9 cellular contexts compared by ENCODE assay signal in the genomic region with DNA sequence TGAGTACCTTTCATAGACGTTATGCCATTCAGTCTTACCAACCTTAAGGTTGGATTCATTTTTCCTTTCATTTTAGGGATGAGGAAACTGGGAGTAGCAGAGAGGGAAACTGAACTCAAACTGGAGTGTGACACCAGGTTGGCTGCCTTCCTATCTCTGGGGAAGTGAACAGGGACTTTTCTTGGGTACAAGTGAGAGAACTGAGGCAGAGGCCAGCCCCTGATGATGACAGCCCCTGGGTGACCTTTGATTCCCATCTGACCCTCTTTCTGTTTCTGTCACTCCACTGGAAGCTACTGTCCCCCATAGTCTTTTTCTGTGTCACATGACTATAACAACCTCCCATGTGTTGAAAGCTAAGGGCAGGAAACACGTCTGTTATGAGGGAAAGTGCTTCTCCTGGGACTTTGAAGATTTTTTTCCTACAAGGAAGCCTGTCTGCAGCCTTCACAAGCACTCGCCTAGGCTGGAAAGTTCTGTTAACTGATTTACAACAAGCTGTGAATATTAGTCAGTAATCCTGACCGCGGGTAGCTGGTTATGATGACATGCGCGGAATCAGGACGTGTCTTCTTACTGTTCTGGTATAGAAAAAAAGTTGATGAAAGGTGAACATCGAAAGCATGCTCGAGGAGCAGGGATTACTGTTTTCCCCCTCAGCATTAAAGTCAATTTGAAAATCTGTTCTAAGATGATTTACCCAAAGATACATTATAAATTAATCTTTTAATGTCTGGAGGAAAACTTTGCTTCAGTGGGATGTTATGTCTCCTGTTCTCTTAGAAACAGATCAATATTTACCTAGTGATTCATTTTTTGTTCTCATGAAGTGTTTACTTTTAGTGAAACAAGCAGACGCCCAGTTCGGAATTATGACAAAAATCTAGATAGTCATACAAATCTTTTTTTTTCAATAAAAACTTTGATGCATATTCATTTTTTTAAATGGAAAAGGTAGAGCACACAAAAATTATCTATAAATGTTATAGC. TPM values are rescaled to one million over a fixed set of nuclear protein-coding genes. Genes with fewer than 3 reads are reported as not detected.
DNase-seq lines count a peak whose midpoint lies in the region; ATAC-seq, FAIRE-seq and TF ChIP-seq lines count a peak whose summit lies in the region.
"Had no signal": no experiment of that assay in that cellular context is flagged by ENCODE, and none has a peak within 500 bp of the region (broad histone marks: within the 10 kb centered on the region; RNA-seq: fewer than 3 reads in every experiment).

No MANE protein-coding gene starts in this region.

- no peak for FAIRE-seq in bronchial epithelial cell (lab: Jason Lieb, UNC)

- H3K36me3 Mint-ChIP-seq in activated T-cell treated with anti-CD3 and anti-CD28 coated beads, Interleukin-2, amount 50 U/mL, for 24 hours (ENCODE audit: low read depth) = peaks cover 90% of the 10 kb centered on the region
- H3K36me3 Mint-ChIP-seq in stimulated activated naive B cell treated with anti-CD40 and anti-IgM and Interleukin-4, amounts not matched to agents 10 μg/mL and 1 μg/mL and 100 μg/mL, for 72 hours = peaks cover 29 to 56% of the 10 kb centered on the region in 2 donors

- H3K4me1 Mint-ChIP-seq in activated T-cell treated with anti-CD3 and anti-CD28 coated beads, Interleukin-2, amount 50 U/mL, for 24 hours (ENCODE audit: low read depth) = peaks cover 24% of the 10 kb centered on the region
- peaks cover 0 to 4% of the 10 kb centered on the region in 2 donors for H3K4me1 Mint-ChIP-seq in stimulated activated naive B cell treated with anti-CD40 and anti-IgM and Interleukin-4, amounts not matched to agents 10 μg/mL and 1 μg/mL and 100 μg/mL, for 72 hours

- H3K27ac ChIP-seq in layer of hippocampus (ENCODE audit: low read depth, low read length) (peak overlapping the region; percentile 67), tibial nerve (peak overlapping the region; percentile 64 to 87 (median 78))

- H3K9me3 ChIP-seq in tibial nerve = no peaks in the 10 kb centered on the region

- no peak for ATAC-seq in stimulated activated naive B cell treated with anti-CD40 and anti-IgM and Interleukin-4, amounts not matched to agents 10 μg/mL and 1 μg/mL and 100 μg/mL, for 72 hours (replicated peaks)
- ATAC-seq in GM18502 (IDR thresholded peaks at IDR 0.05; ENCODE audit: poor library complexity, unreplicated experiment) = no peak

- peak; percentile 48 to 52 for TF ChIP-seq EP300 in tibial nerve (IDR thresholded peaks at IDR 0.05)

- H3K4me3 ChIP-seq in bronchial epithelial cell (ENCODE audit: low read depth, low read length) (no peak overlapping the region), tibial nerve (no peak overlapping the region)

- no peaks in the 10 kb centered on the region for H3K27me3 Mint-ChIP-seq in activated T-cell treated with anti-CD3 and anti-CD28 coated beads, Interleukin-2, amount 50 U/mL, for 24 hours
- no peaks in the 10 kb centered on the region for H3K27me3 Mint-ChIP-seq in stimulated activated naive B cell treated with anti-CD40 and anti-IgM and Interleukin-4, amounts not matched to agents 10 μg/mL and 1 μg/mL and 100 μg/mL, for 72 hours

- peaks cover 0 to 66% (median 35%) of the 10 kb centered on the region in 4 donors for H3K4me1 ChIP-seq in tibial nerve

- WGBS in tibial nerve, 2 donors = 72 to 74% methylated on average over 12 of the region's 12 CpGs

- TF ChIP-seq CTCF in bronchial epithelial cell (IDR thresholded peaks at IDR 0.05; ENCODE audit: insufficient read depth, low read length, severe bottlenecking) = no peak
- no peak for TF ChIP-seq CTCF in tibial nerve (IDR thresholded peaks at IDR 0.05)

- no peaks in the 10 kb centered on the region for H3K27me3 ChIP-seq in bronchial epithelial cell (ENCODE audit: control insufficient read depth, insufficient read depth, low read length)
- H3K27me3 ChIP-seq in layer of hippocampus (ENCODE audit: control insufficient read depth, insufficient read depth, low read length) = no peaks in the 10 kb centered on the region
- H3K27me3 ChIP-seq in tibial nerve = no peaks in the 10 kb centered on the region

- no peak overlapping the region for H3K4me3 Mint-ChIP-seq in activated T-cell treated with anti-CD3 and anti-CD28 coated beads, Interleukin-2, amount 50 U/mL, for 24 hours
- H3K4me3 Mint-ChIP-seq in stimulated activated naive B cell treated with anti-CD40 and anti-IgM and Interleukin-4, amounts not matched to agents 10 μg/mL and 1 μg/mL and 100 μg/mL, for 72 hours = no peak overlapping the region

- DNase-seq in activated T-cell treated with anti-CD3 and anti-CD28 coated beads, Interleukin-2, amount 50 U/mL, for 24 hours = no peak
- DNase-seq in activated T-cell treated with anti-CD3 and anti-CD28 coated beads for 4 hours (no peak), bronchial epithelial cell (ENCODE audit: low read depth) (peak; percentile 95), tibial nerve (ENCODE audit: low spot score in 2 of 2) (no peak)
- no peak for DNase-seq in stimulated activated naive B cell treated with anti-CD40 and anti-IgM and Interleukin-4, amounts not matched to agents 10 μg/mL and 1 μg/mL and 100 μg/mL, for 72 hours
- no peak for DNase-seq in activated T-cell treated with anti-CD3 and anti-CD28 coated beads, Interleukin-2, amount 50 U/mL, for 48 hours
- DNase-seq: NCI-H82 had no signal

- H3K27ac Mint-ChIP-seq in activated T-cell treated with anti-CD3 and anti-CD28 coated beads, Interleukin-2, amount 50 U/mL, for 24 hours = peak overlapping the region; percentile 5
- no peak overlapping the region for H3K27ac Mint-ChIP-seq in stimulated activated naive B cell treated with anti-CD40 and anti-IgM and Interleukin-4, amounts not matched to agents 10 μg/mL and 1 μg/mL and 100 μg/mL, for 72 hours

- H3K9me3 Mint-ChIP-seq in activated T-cell treated with anti-CD3 and anti-CD28 coated beads, Interleukin-2, amount 50 U/mL, for 24 hours = no peaks in the 10 kb centered on the region
- no peaks in the 10 kb centered on the region for H3K9me3 Mint-ChIP-seq in stimulated activated naive B cell treated with anti-CD40 and anti-IgM and Interleukin-4, amounts not matched to agents 10 μg/mL and 1 μg/mL and 100 μg/mL, for 72 hours

- H3K36me3 ChIP-seq in bronchial epithelial cell (ENCODE audit: control insufficient read depth, insufficient read depth, low read length) (no peaks in the 10 kb centered on the region), tibial nerve (peaks cover 0 to 23% (median 0%) of the 10 kb centered on the region in 3 donors)

- TF ChIP-seq POLR2A in tibial nerve (IDR thresholded peaks at IDR 0.05) = no peak

RNA-seq across cellular contexts. Expression of a gene that starts 31.5 kb away (rescaled TPM):
- total RNA-seq in bronchial epithelial cell (33.5 and 35.5 TPM in 2 replicates), tibial nerve (10 to 100 TPM; 29.7 to 48.1 (median 35.9) TPM)
